13 cellular contexts compared by ENCODE assay signal in genomic region chr2:20551231-20551944, GRCh38.
DNase-seq lines count a peak whose midpoint lies in the region; ATAC-seq and TF ChIP-seq lines count a peak whose summit lies in the region.
"Had no signal": no experiment of that assay in that cellular context is flagged by ENCODE, and none has a peak within 500 bp of the region (broad histone marks: within the 10 kb centered on the region; RNA-seq: fewer than 3 reads in every experiment).

No MANE protein-coding gene starts in this region.

- H3K4me3 Mint-ChIP-seq in stimulated activated effector memory CD8-positive, alpha-beta T cell treated with anti-CD3 and anti-CD28 coated beads, Interleukin-12 subunit alpha, Interleukin-12 subunit beta, amount 100 ng/mL, for 72 hours: no peak overlapping the region
- H3K4me3 Mint-ChIP-seq: naive B cell had no signal

- H2AFZ ChIP-seq in PC-3 (ENCODE audit: low read length) (no peak overlapping the region), trophoblast cell (ENCODE audit: insufficient read depth, low read length, poor library complexity) (no peak overlapping the region)

- H3K9me2 ChIP-seq in PC-3 (replicated peaks; ENCODE audit: low read length): no peaks in the 10 kb centered on the region

- no peak overlapping the region for H3K27ac Mint-ChIP-seq in stimulated activated effector memory CD8-positive, alpha-beta T cell treated with anti-CD3 and anti-CD28 coated beads, Interleukin-12 subunit alpha, Interleukin-12 subunit beta, amount 100 ng/mL, for 72 hours

- no peak overlapping the region for H2BK5ac ChIP-seq in trophoblast cell (ENCODE audit: low read depth, low read length, poor library complexity)

- H3K36me3 Mint-ChIP-seq in stimulated activated effector memory CD8-positive, alpha-beta T cell treated with anti-CD3 and anti-CD28 coated beads, Interleukin-12 subunit alpha, Interleukin-12 subunit beta, amount 100 ng/mL, for 72 hours: no peaks in the 10 kb centered on the region
- H3K36me3 Mint-ChIP-seq: naive B cell had no signal

- H3K79me1 ChIP-seq in trophoblast cell (ENCODE audit: low read length): no peaks in the 10 kb centered on the region

- no TSS peak for BruUV-seq in PC-3 (replicated peaks; lab: Mats Ljungman, UMichigan)

- no peak overlapping the region for H4K91ac ChIP-seq in trophoblast cell (ENCODE audit: low read depth, low read length)

- TF ChIP-seq CTCF in AG10803 (conservative IDR thresholded peaks at IDR 0.05; ENCODE audit: low read length) (no peak), PC-3 (conservative IDR thresholded peaks at IDR 0.05; ENCODE audit: low read depth, low read length) (no peak)

- WGBS in trophoblast cell (ENCODE audit: extremely low coverage, insufficient coverage, insufficient read length): no CpG with 5 or more reads among the region's 9 CpGs

- H3K79me2 ChIP-seq in PC-3 (ENCODE audit: low read length) (no peaks in the 10 kb centered on the region), trophoblast cell (ENCODE audit: control insufficient read depth, insufficient read depth, low read length, poor library complexity) (no peaks in the 10 kb centered on the region)

- H3K4me1 ChIP-seq in PC-3 (ENCODE audit: insufficient read depth, low read length) (no peaks in the 10 kb centered on the region), trophoblast cell (ENCODE audit: control insufficient read depth in 1 of 2, insufficient read depth in 2 of 2, low read length in 2 of 2) (no peaks in the 10 kb centered on the region)
- H3K4me1 ChIP-seq: vagina had no signal

- no peak overlapping the region for H3K14ac ChIP-seq in trophoblast cell (ENCODE audit: low read length)

- H3K36me3 ChIP-seq in PC-3 (ENCODE audit: low read depth, low read length) (no peaks in the 10 kb centered on the region), trophoblast cell (ENCODE audit: control insufficient read depth in 1 of 2, insufficient read depth in 2 of 2, low read length in 2 of 2) (no peaks in the 10 kb centered on the region)
- H3K36me3 ChIP-seq: vagina had no signal

- H3K18ac ChIP-seq in trophoblast cell (ENCODE audit: low read length): no peak overlapping the region

- peak overlapping the region; percentile 3 for H2BK12ac ChIP-seq in trophoblast cell (ENCODE audit: low read length)

- POLR2A ChIA-PET in PC-3 (lab: Charles Lee; ENCODE audit: unreplicated experiment): no interaction called here

- H3K4ac ChIP-seq in trophoblast cell (ENCODE audit: low read depth, low read length): no peak overlapping the region

- H2AK5ac ChIP-seq in trophoblast cell (ENCODE audit: low read length): no peak overlapping the region

- no peaks in the 10 kb centered on the region for H3K27me3 ChIP-seq in PC-3 (ENCODE audit: low read length)
- H3K27me3 ChIP-seq in trophoblast cell (ENCODE audit: insufficient read depth, low read length): no peaks in the 10 kb centered on the region
- H3K27me3 ChIP-seq: vagina had no signal

- no peak overlapping the region for H3K27ac ChIP-seq in PC-3 (ENCODE audit: low read length)
- H3K27ac ChIP-seq in trophoblast cell (ENCODE audit: low read depth, low read length): no peak overlapping the region
- H3K27ac ChIP-seq: vagina had no signal

- H3K9ac ChIP-seq in PC-3 (ENCODE audit: low read length) (no peak overlapping the region), trophoblast cell (ENCODE audit: low read length) (no peak overlapping the region)

- H2BK120ac ChIP-seq in trophoblast cell (ENCODE audit: insufficient read depth, low read length, poor library complexity): no peak overlapping the region

- H3K4me2 ChIP-seq in PC-3 (ENCODE audit: low read length): no peak overlapping the region
- no peak overlapping the region for H3K4me2 ChIP-seq in trophoblast cell (ENCODE audit: low read length)

- H3K4me3 ChIP-seq in AG10803 (ENCODE audit: low read length) (no peak overlapping the region), PC-3 (ENCODE audit: low read length) (no peak overlapping the region), trophoblast cell (ENCODE audit: low read depth, low read length) (no peak overlapping the region)
- H3K4me3 ChIP-seq: vagina had no signal

- no peaks in the 10 kb centered on the region for H3K9me3 Mint-ChIP-seq in stimulated activated effector memory CD8-positive, alpha-beta T cell treated with anti-CD3 and anti-CD28 coated beads, Interleukin-12 subunit alpha, Interleukin-12 subunit beta, amount 100 ng/mL, for 72 hours

- H3K23ac ChIP-seq in trophoblast cell (ENCODE audit: low read length): no peak overlapping the region

- no peak overlapping the region for H4K8ac ChIP-seq in trophoblast cell (ENCODE audit: low read depth, low read length)

- peak; percentile 38 for DNase-seq in AG10803 (ENCODE audit: low read depth)
- no peak for DNase-seq in PC-3
- peak in 40 of 42 donors; percentile 44 to 85 (median 64) for DNase-seq in head of caudate nucleus
- no peak for DNase-seq in trophoblast cell
- DNase-seq in stimulated activated effector memory CD8-positive, alpha-beta T cell treated with anti-CD3 and anti-CD28 coated beads, Interleukin-12 subunit alpha, Interleukin-12 subunit beta, amount 100 ng/mL, for 72 hours (ENCODE audit: low spot score in 2 of 2): no peak
- DNase-seq in cortex of kidney (lab: John Stamatoyannopoulos, UW): no peak
- no peak for DNase-seq in NCI-H524 treated with DMSO at 0.1 percent for 48 hours (lab: John Stamatoyannopoulos, UW)
- DNase-seq in activated CD8-positive, alpha-beta memory T cell treated with anti-CD3 and anti-CD28 coated beads, Interleukin-2, amount 50 U/mL, for 4 hours: no peak
- DNase-seq: activated CD4-positive, alpha-beta T cell treated with anti-CD3 and anti-CD28 coated beads for 1 hour; naive B cell; NCI-H146; stimulated activated CD8-positive, alpha-beta memory T cell treated with anti-CD3 and anti-CD28 coated beads, Interleukin-4, amount 100 ng/mL, for 48 hours had no signal

- CTCF ChIA-PET in PC-3 (lab: Charles Lee): no interaction called here

- peaks cover 6% of the 10 kb centered on the region for H3K4me1 Mint-ChIP-seq in stimulated activated effector memory CD8-positive, alpha-beta T cell treated with anti-CD3 and anti-CD28 coated beads, Interleukin-12 subunit alpha, Interleukin-12 subunit beta, amount 100 ng/mL, for 72 hours

- intact Hi-C loops in PC-3 (cut with micrococcal nuclease): no loop called here
- intact Hi-C loops in head of caudate nucleus (cut with DNase I): no loop called here

- no peaks in the 10 kb centered on the region for H3K9me3 ChIP-seq in PC-3 (ENCODE audit: low read length)
- H3K9me3 ChIP-seq in trophoblast cell (ENCODE audit: insufficient read depth, low read depth, low read length): no peaks in the 10 kb centered on the region
- H3K9me3 ChIP-seq: vagina had no signal

- peak; percentile 35; the same call in 1 of the 2 replicates for ATAC-seq in PC-3
- ATAC-seq in stimulated activated effector memory CD8-positive, alpha-beta T cell treated with anti-CD3 and anti-CD28 coated beads, Interleukin-12 subunit alpha, Interleukin-12 subunit beta, amount 100 ng/mL, for 72 hours: no peak

- no peak overlapping the region for H4K12ac ChIP-seq in trophoblast cell (ENCODE audit: low read depth, low read length)

- no peaks in the 10 kb centered on the region for H4K20me1 ChIP-seq in PC-3 (ENCODE audit: low read length)

- H3F3A ChIP-seq in PC-3 (ENCODE audit: low read length, unreplicated experiment): no peaks in the 10 kb centered on the region

Comparison
In these comparisons a context has a peak if more than half of its experiments do, and no peak if none do; other contexts are left out.
1. DNase-seq: peak in AG10803 (single experiment) and head of caudate nucleus (40 of 42); none in PC-3 (single experiment), trophoblast cell (0 of 2), stimulated activated effector memory CD8-positive, alpha-beta T cell treated with anti-CD3 and anti-CD28 coated beads, Interleukin-12 subunit alpha, Interleukin-12 subunit beta, amount 100 ng/mL, for 72 hours (0 of 2), cortex of kidney (single experiment), NCI-H524 treated with DMSO at 0.1 percent for 48 hours (single experiment) and activated CD8-positive, alpha-beta memory T cell treated with anti-CD3 and anti-CD28 coated beads, Interleukin-2, amount 50 U/mL, for 4 hours (single experiment).